Comparison of ENCODE assay signal across 10 cellular contexts in genomic region chr12:55718650-55719275, GRCh38. TPM values are rescaled to one million over a fixed set of nuclear protein-coding genes. Genes with fewer than 3 reads are reported as not detected.
A peak's percentile ranks its signal among the peaks of the same experiment; 100 is the strongest.
DNase-seq lines count a peak whose midpoint lies in the region; ATAC-seq and TF ChIP-seq lines count a peak whose summit lies in the region.
"Had no signal": no experiment of that assay in that cellular context is flagged by ENCODE, and none has a peak within 500 bp of the region (broad histone marks: within the 10 kb centered on the region; RNA-seq: fewer than 3 reads in every experiment).

No MANE protein-coding gene starts in this region.

- no peak for ATAC-seq in WTC11

- H3K4me3 ChIP-seq in iPS-15b (ENCODE audit: low read depth, low read length) (peak overlapping the region; percentile 35), spleen (no peak overlapping the region)

- peak overlapping the region; percentile 92 for H3K4me3 Mint-ChIP-seq in HFFc6
- peak overlapping the region; percentile 85 for H3K4me3 Mint-ChIP-seq in WTC11

- no peaks in the 10 kb centered on the region for H3K9me3 ChIP-seq in iPS-15b (ENCODE audit: control insufficient read depth, insufficient read depth, low read length)
- no peaks in the 10 kb centered on the region for H3K9me3 ChIP-seq in spleen

- H3K36me3 Mint-ChIP-seq in HFFc6 (ENCODE audit: low read depth) (peaks cover 8% of the 10 kb centered on the region), WTC11 (peaks cover 4% of the 10 kb centered on the region; the same call in 1 of the 2 replicates)
- H3K36me3 Mint-ChIP-seq: naive B cell had no signal

- 79 to 93% (median 83%) methylated on average over 4 of the region's 4 CpGs for WGBS in spleen, 5 donors

- H3K9ac ChIP-seq in iPS-15b (ENCODE audit: low read depth, low read length), result no peak overlapping the region

- intact Hi-C loops in spleen (cut with DNase I; ENCODE audit: low total_unique reads), result no loop called here

- H3K9me3 Mint-ChIP-seq in HFFc6, result no peaks in the 10 kb centered on the region
- H3K9me3 Mint-ChIP-seq in WTC11, result no peaks in the 10 kb centered on the region
- H3K9me3 Mint-ChIP-seq: naive B cell had no signal

- CTCF ChIA-PET in WTC11 (lab: Charles Lee), result interaction anchor here (1.1 to 10.8 kb wide), 9 partner anchors 11 to 111 kb away, joined by 3 to 160 read pairs (median 16); partner anchors contain the start of genes CD63 and ITGA7

- H3K27ac ChIP-seq in spleen, result peak overlapping the region in 5 of 8 donors; percentile 32 to 97 (median 61)

- H3K27me3 ChIP-seq in iPS-15b (ENCODE audit: control insufficient read depth, insufficient read depth, low read length), result no peaks in the 10 kb centered on the region
- H3K27me3 ChIP-seq in spleen (replicated peaks in 1 of 7), result no peaks in the 10 kb centered on the region

- TF ChIP-seq CTCF in HFFc6 (IDR thresholded peaks at IDR 0.05) (no peak), WTC11 (IDR thresholded peaks at IDR 0.05) (no peak), spleen (IDR thresholded peaks at IDR 0.05 in 8 of 11, conservative IDR thresholded peaks at IDR 0.05 in 3 of 11) (no peak)

- H3K27ac Mint-ChIP-seq in HFFc6 (peak overlapping the region; percentile 90), WTC11 (peak overlapping the region; percentile 3; the same call in 1 of the 2 replicates)

- POLR2A ChIA-PET in WTC11 (lab: Charles Lee), result interaction anchor here (1.5 to 3.4 kb wide), 2 partner anchors 11 kb away, joined by 6 to 21 read pairs; partner anchors contain the start of genes CD63 and ITGA7

- TF ChIP-seq POLR2A in spleen (IDR thresholded peaks at IDR 0.05), result no peak

- H3K36me3 ChIP-seq in iPS-15b (ENCODE audit: control insufficient read depth, insufficient read depth, low read length), result peaks cover under 1% of the 10 kb centered on the region
- peaks cover 0 to 62% (median 16%) of the 10 kb centered on the region in 6 donors for H3K36me3 ChIP-seq in spleen

- peaks cover 17% of the 10 kb centered on the region for H3K4me1 ChIP-seq in iPS-15b (ENCODE audit: control insufficient read depth, insufficient read depth, low read length)
- H3K4me1 ChIP-seq in spleen, result peaks cover 35 to 86% (median 63%) of the 10 kb centered on the region in 6 donors

- DNase-seq in HFFc6 (no peak), WTC11 (ENCODE audit: low spot score) (no peak), spleen (peak; percentile 47), Ammon's horn (ENCODE audit: low spot score) (no peak), kidney glomerular epithelial cell (lab: John Stamatoyannopoulos, UW) (no peak), amygdala (lab: John Stamatoyannopoulos, UW) (no peak), NCI-H187 (lab: John Stamatoyannopoulos, UW) (no peak)
- DNase-seq: naive B cell, NCI-H1436 treated with DMSO at 0.1 percent for 48 hours had no signal

- peaks cover 18% of the 10 kb centered on the region for H3K27me3 Mint-ChIP-seq in HFFc6 (ENCODE audit: insufficient read depth)
- 0 out of 2 replicates have a peak, but pooled peaks cover 3% of the 10 kb centered on the region for H3K27me3 Mint-ChIP-seq in WTC11 (ENCODE audit: low read depth)
- H3K27me3 Mint-ChIP-seq: naive B cell had no signal

- H3K4me1 Mint-ChIP-seq in HFFc6 (ENCODE audit: low read depth) (peaks cover 80% of the 10 kb centered on the region), WTC11 (peaks cover 37% of the 10 kb centered on the region)

TF ChIP-seq in WTC11, 78 proteins besides CTCF, POLR2A, EP300 and RAD21 (continues in another document):
- TF ChIP-seq PREB (CRISPR knock-in tag; IDR thresholded peaks at IDR 0.05; ENCODE audit: borderline replicate concordance), result no peak
- TF ChIP-seq KAT7 (CRISPR knock-in tag; IDR thresholded peaks at IDR 0.05; ENCODE audit: borderline replicate concordance), result no peak
- TF ChIP-seq CDX4 (CRISPR knock-in tag; IDR thresholded peaks at IDR 0.05; ENCODE audit: borderline replicate concordance), result no peak
- no peak for TF ChIP-seq ATF3 (CRISPR knock-in tag; conservative IDR thresholded peaks at IDR 0.05)
- no peak for TF ChIP-seq NFATC4 (CRISPR knock-in tag; IDR thresholded peaks at IDR 0.05)
- no peak for TF ChIP-seq PRDM15 (CRISPR knock-in tag; IDR thresholded peaks at IDR 0.05)

RNA-seq across cellular contexts. Expression of gene RDH5, which starts 1.4 kb away (rescaled TPM):
- total RNA-seq in HFFc6 (2021; fragmentation: NEBNext Ultra II Directional; extraction: Animal tissue kit (Norgen Biotek cat#: 25700)), result 10 to 100 TPM in 2 of 6 experiments, 1 to 10 TPM in 4; 6.6 to 13.2 (median 7.8) TPM
- 3.0 to 5.8 TPM (median 3.5 TPM) in 3 replicates for total RNA-seq in WTC11 (2021)
- total RNA-seq in spleen, result 10 to 100 TPM in 5 of 7 donors, 1 to 10 TPM in 2; 7.4 to 17.4 (median 15.5) TPM
- 10 to 100 TPM in 1 of 3 donors, 1 to 10 TPM in 2; 4.7 to 12.1 (median 9.9) TPM for polyA plus RNA-seq in spleen

RNA-seq across cellular contexts. Expression of gene BLOC1S1, which starts 2.9 kb away (rescaled TPM):
- 100 to 1,000 TPM in 4 of 6 experiments, 10 to 100 TPM in 2; 87.4 to 113 (median 104) TPM for total RNA-seq in HFFc6 (2021; fragmentation: NEBNext Ultra II Directional; extraction: Animal tissue kit (Norgen Biotek cat#: 25700))
- total RNA-seq in WTC11 (2021) (81.9 to 97.1 TPM (median 95.1 TPM) in 3 replicates), spleen (100 to 1,000 TPM; 113 to 228 (median 141) TPM)
- polyA plus RNA-seq in spleen, result 100 to 1,000 TPM; 278 to 304 (median 282) TPM

RNA-seq across cellular contexts. Expression of gene CD63, which starts 10.0 kb away (rescaled TPM):
- total RNA-seq in HFFc6 (2021; fragmentation: NEBNext Ultra II Directional; extraction: Animal tissue kit (Norgen Biotek cat#: 25700)), result 1,000 to 10,000 TPM; 1,860 to 2,483 (median 2,072) TPM
- total RNA-seq in WTC11 (2021) (409 to 419 TPM (median 414 TPM) in 3 replicates), spleen (100 to 1,000 TPM; 440 to 750 (median 627) TPM)
- 100 to 1,000 TPM; 395 to 693 (median 509) TPM for polyA plus RNA-seq in spleen

RNA-seq across cellular contexts. Expression of gene ITGA7, which starts 11.1 kb away (rescaled TPM):
- 1 to 10 TPM in 4 of 6 experiments, under 1 TPM in 2; 0.95 to 2.3 (median 1.2) TPM for total RNA-seq in HFFc6 (2021; fragmentation: NEBNext Ultra II Directional; extraction: Animal tissue kit (Norgen Biotek cat#: 25700))
- 77.8 to 96.2 TPM (median 80.4 TPM) in 3 replicates for total RNA-seq in WTC11 (2021)
- 10 to 100 TPM; 13.8 to 93.2 (median 24.7) TPM for total RNA-seq in spleen
- polyA plus RNA-seq in spleen, result 10 to 100 TPM in 1 of 3 donors, 1 to 10 TPM in 2; 4.4 to 18.0 (median 8.6) TPM

RNA-seq across cellular contexts. Expression of gene GDF11, which starts 24.2 kb away (rescaled TPM):
- total RNA-seq in HFFc6 (2021; fragmentation: NEBNext Ultra II Directional; extraction: Animal tissue kit (Norgen Biotek cat#: 25700)), result 10 to 100 TPM; 15.8 to 25.9 (median 16.9) TPM
- total RNA-seq in WTC11 (2021) (16.9 to 20.7 TPM (median 19.6 TPM) in 3 replicates), spleen (10 to 100 TPM in 5 of 7 donors, 1 to 10 TPM in 2; 6.1 to 14.5 (median 10.7) TPM)
- 1 to 10 TPM; 3.5 to 5.5 (median 4.0) TPM for polyA plus RNA-seq in spleen
